28 cellular contexts compared by ENCODE assay signal in the genomic region with DNA sequence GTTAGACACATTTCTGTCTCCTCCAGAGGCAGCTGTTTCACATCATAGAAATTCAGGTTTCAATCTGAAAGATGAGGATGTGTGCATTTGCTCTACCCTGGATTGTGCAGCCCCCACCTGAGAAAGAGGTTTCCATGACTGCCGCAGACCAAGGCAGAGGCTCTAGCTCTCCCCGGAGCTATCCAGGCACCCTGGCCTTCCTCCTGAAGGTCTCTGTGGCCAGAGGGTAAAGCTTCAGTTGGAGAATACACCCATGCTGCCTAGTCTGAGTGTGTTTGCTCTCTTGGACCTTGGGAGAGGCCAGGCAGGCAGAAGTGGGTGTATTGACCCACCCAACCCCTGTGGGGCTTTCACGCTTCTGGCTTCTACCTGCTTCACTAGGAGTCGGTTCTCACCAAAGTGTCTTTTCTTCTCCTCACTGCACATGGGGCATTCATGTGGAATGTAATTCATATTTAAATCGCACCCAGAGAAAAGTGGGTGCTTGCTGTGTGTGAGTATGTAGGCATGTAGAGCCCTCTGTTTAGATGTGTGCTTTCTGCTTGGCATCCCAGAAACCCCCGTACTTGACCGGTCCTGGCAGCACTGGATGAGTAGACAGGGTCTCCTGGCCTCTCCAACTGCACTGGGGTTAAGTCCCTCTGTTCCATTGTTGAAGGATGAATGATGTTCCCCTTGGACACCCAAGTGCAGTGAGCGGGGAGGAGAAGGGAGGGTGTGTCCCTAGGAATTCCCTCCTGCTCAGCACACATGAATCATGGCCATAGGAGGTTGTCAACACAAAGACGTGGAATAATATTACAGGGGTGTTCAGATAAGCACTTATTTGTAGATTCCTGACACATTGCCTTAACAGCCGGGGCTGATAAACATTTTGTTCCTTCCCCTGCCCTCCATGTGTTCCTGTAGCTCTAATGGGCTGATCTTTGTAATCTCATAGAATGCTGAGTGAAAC. TPM values are rescaled to one million over a fixed set of nuclear protein-coding genes. Genes with fewer than 3 reads are reported as not detected.
DNase-seq lines count a peak whose midpoint lies in the region; ATAC-seq, FAIRE-seq and TF ChIP-seq lines count a peak whose summit lies in the region.
"Had no signal": no experiment of that assay in that cellular context is flagged by ENCODE, and none has a peak within 500 bp of the region (broad histone marks: within the 10 kb centered on the region; RNA-seq: fewer than 3 reads in every experiment).

No MANE protein-coding gene starts in this region.

- no peak for TF ChIP-seq CTCF in epithelial cell of esophagus (IDR thresholded peaks at IDR 0.05; ENCODE audit: insufficient read depth, low read depth, low read length, missing control alignments)
- TF ChIP-seq CTCF in lower lobe of right lung (IDR thresholded peaks at IDR 0.05), result no peak

- no peak overlapping the region for H3K27ac ChIP-seq in lower lobe of right lung
- H3K27ac ChIP-seq: ascending aorta, neutrophil, tibial nerve had no signal

- no peak overlapping the region for H3K4me3 ChIP-seq in epithelial cell of esophagus (ENCODE audit: low read length)
- H3K4me3 ChIP-seq in lower lobe of right lung, result no peak overlapping the region
- H3K4me3 ChIP-seq: ascending aorta, lung, tibial nerve had no signal

- H3K27me3 ChIP-seq in lower lobe of right lung (ENCODE audit: low read depth), result no peaks in the 10 kb centered on the region
- H3K27me3 ChIP-seq: ascending aorta had no signal

- no peaks in the 10 kb centered on the region for H3K9me3 ChIP-seq in lower lobe of right lung
- H3K9me3 ChIP-seq: ascending aorta, neutrophil had no signal

- ATAC-seq in lower lobe of right lung, result no peak
- ATAC-seq: activated CD8-positive, alpha-beta memory T cell treated with anti-CD3 and anti-CD28 coated beads, Interleukin-2, amount 10 ng/mL, durations not matched to agents 7 days and 5 days; activated naive CD4-positive, alpha-beta T cell treated with anti-CD3 and anti-CD28 coated beads, Interleukin-2, amount 50 U/mL, for 72 hours; stimulated activated naive CD8-positive, alpha-beta T cell treated with anti-CD3 and anti-CD28 coated beads, Interleukin-15, Interleukin-2, amounts not matched to agents 100 U/mL and 50 U/mL, for 24 hours; T-cell had no signal

- no peaks in the 10 kb centered on the region for H3K36me3 ChIP-seq in lower lobe of right lung
- H3K36me3 ChIP-seq: ascending aorta, neutrophil, tibial nerve had no signal

- no peaks in the 10 kb centered on the region for H3K4me1 ChIP-seq in lower lobe of right lung
- H3K4me1 ChIP-seq: ascending aorta, tibial nerve had no signal

- DNase-seq in HTR-8/SVneo (ENCODE audit: insufficient read length, low spot score) (no peak), RCC 7860 (ENCODE audit: low spot score) (peak; percentile 18), epithelial cell of esophagus (ENCODE audit: low read depth) (peak; percentile 40), kidney glomerular epithelial cell (lab: John Stamatoyannopoulos, UW) (peak; percentile 52), lower lobe of right lung (no peak), NCI-H1417 (lab: John Stamatoyannopoulos, UW) (no peak), HuH-7.5 (ENCODE audit: low spot score) (no peak), GM19238 (ENCODE audit: insufficient read length, low spot score) (no peak)
- DNase-seq: activated CD4-positive, alpha-beta T cell treated with anti-CD3 and anti-CD28 coated beads, Interleukin-2, amount 10 ng/mL, durations not matched to agents 7 days and 5 days; activated CD8-positive, alpha-beta memory T cell treated with anti-CD3 and anti-CD28 coated beads, Interleukin-2, amount 10 ng/mL, durations not matched to agents 7 days and 5 days; CD4-positive, alpha-beta T cell; DMS53; effector memory CD4-positive, alpha-beta T cell; GF-D8; H7; KG1; NCI-H2171 treated with DMSO at 0.1 percent for 48 hours; NCI-H526 treated with DMSO at 0.1 percent for 48 hours; SHP77 treated with DMSO at 0.1 percent for 48 hours; stimulated activated CD4-positive, alpha-beta T cell treated with anti-CD3 and anti-CD28 coated beads, Interleukin-4, amount 100 ng/mL, for 24 hours; stimulated activated naive CD8-positive, alpha-beta T cell treated with anti-CD3 and anti-CD28 coated beads, Interleukin-15, Interleukin-2, amounts not matched to agents 100 U/mL and 50 U/mL, for 24 hours; T-cell had no signal

- FAIRE-seq in HTR-8/SVneo (lab: Jason Lieb, UNC), result peak; percentile 52
- FAIRE-seq in RCC 7860 (lab: Jason Lieb, UNC), result no peak
- FAIRE-seq: TTC549 had no signal

- intact Hi-C loops in lower lobe of right lung (cut with DNase I), result no loop called here

RNA-seq across cellular contexts. Expression of gene RAB6B, which starts 20.3 kb away (rescaled TPM):
- total RNA-seq in lower lobe of right lung, result 5.5 TPM
- total RNA-seq: activated CD4-positive, alpha-beta T cell treated with anti-CD3 and anti-CD28 coated beads, Interleukin-2, amount 10 ng/mL, durations not matched to agents 7 days and 5 days; CD4-positive, alpha-beta T cell had no signal

Comparison
In these comparisons a context has a peak if more than half of its experiments do, and no peak if none do; other contexts are left out.
1. DNase-seq: peak in RCC 7860 (single experiment), epithelial cell of esophagus (single experiment) and kidney glomerular epithelial cell (single experiment); none in HTR-8/SVneo (single experiment), lower lobe of right lung (single experiment), NCI-H1417 (0 of 3), HuH-7.5 (single experiment) and GM19238 (single experiment).